ENCODE assay signal across 8 cellular contexts in the genomic region with DNA sequence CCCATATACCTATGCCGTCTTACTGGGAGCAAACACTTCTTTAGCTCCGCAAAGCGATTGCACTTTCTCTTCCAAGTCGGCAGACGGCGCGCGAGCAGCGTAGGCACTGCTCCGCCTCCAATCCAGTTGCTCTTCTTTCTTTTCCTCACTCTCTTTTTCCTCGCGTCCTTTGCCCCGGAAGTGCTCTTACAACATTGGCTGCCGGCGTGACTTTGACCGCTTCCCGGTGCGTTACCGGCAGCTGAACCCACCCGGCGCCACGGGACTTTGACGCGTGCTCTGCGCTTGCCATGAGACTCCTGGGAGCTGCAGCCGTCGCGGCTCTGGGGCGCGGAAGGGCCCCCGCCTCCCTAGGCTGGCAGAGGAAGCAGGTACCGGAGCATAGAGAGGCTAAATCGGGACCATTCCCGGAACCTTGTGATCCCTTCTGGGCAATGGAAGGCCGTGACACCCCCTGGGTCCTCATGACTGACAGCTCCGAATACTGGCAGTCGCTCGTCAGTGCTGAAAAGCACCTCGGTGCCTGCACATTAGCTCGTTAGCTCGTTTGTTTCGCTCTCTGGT. TPM values are rescaled to one million over a fixed set of nuclear protein-coding genes. Genes with fewer than 3 reads are reported as not detected.
DNase-seq lines count a peak whose midpoint lies in the region; ATAC-seq lines count a peak whose summit lies in the region.

Gene GFM1 (plus strand): TSS at position 183 of the 564 bp plus-strand sequence. CDS start 108 bp downstream, at position 291.

- peak; percentile 95 for DNase-seq in Caki2 (ENCODE audit: low read depth)
- peak; percentile 28 to 93 (median 84) for DNase-seq in HUDEP-2 (lab: John Stamatoyannopoulos, UW; ENCODE audit: unreplicated experiment in 76 of 76)
- DNase-seq in NT2/D1 (ENCODE audit: low read depth, low spot score), result peak; percentile 92
- peak; percentile 74 for DNase-seq in activated CD8-positive, alpha-beta memory T cell treated with anti-CD3 and anti-CD28 coated beads, Interleukin-2, amount 50 U/mL, for 1 hour (ENCODE audit: extremely low read depth)
- peak; percentile 79 to 83 for DNase-seq in stimulated activated CD8-positive, alpha-beta memory T cell treated with anti-CD3 and anti-CD28 coated beads, Interleukin-15, amount 100 ng/mL, for 48 hours (ENCODE audit: low read depth in 2 of 2)

- in situ Hi-C loops in Caki2 (cut with HindIII; ENCODE audit: low pct_unique_long_range_greater_than_20kb, low sequenced_read_pairs) (no loop called here), endometrial microvascular endothelial cells (cut with HindIII; ENCODE audit: inconsistent ontology term, low pct_unique_long_range_greater_than_20kb, low sequenced_read_pairs) (no loop called here)

- peaks cover 30% of the 10 kb centered on the region for H3K36me3 ChIP-seq in NT2/D1 (ENCODE audit: insufficient read depth, insufficient read length, low read length)
- H3K36me3 ChIP-seq in mesodermal cell (ENCODE audit: control insufficient read depth, insufficient read depth, low read length), result peaks cover 28% of the 10 kb centered on the region

- H3K27me3 ChIP-seq in NT2/D1 (ENCODE audit: insufficient read depth, insufficient read length), result no peaks in the 10 kb centered on the region

- H3K9me3 ChIP-seq in NT2/D1 (ENCODE audit: insufficient read depth, low read length) (no peaks in the 10 kb centered on the region), mesodermal cell (ENCODE audit: control insufficient read depth, low read length) (no peaks in the 10 kb centered on the region)

- H3K9ac ChIP-seq in NT2/D1 (ENCODE audit: insufficient read length, low read depth), result peak within 1 kb of the TSS; percentile 78

- H3K27ac ChIP-seq in mesodermal cell (ENCODE audit: low read depth, low read length, severe bottlenecking), result peak within 1 kb of the TSS; percentile 83

- WGBS in mesodermal cell (ENCODE audit: insufficient coverage in 2 of 2), 2 experiments, result 0% methylated on average over 39 to 41 of the region's 42 CpGs

- H3K4me3 ChIP-seq in NT2/D1 (ENCODE audit: insufficient read length, low read depth) (peak within 1 kb of the TSS; percentile 80), mesodermal cell (ENCODE audit: extremely low read depth, insufficient read depth, low read length, poor library complexity, severe bottlenecking) (peak within 1 kb of the TSS; percentile 85)

- H3K4me1 ChIP-seq in NT2/D1 (ENCODE audit: insufficient read depth, insufficient read length) (no peaks in the 10 kb centered on the region), mesodermal cell (ENCODE audit: control insufficient read depth, insufficient read depth, low read length, poor library complexity, severe bottlenecking) (no peaks in the 10 kb centered on the region)

- ATAC-seq in GM21367 (IDR thresholded peaks at IDR 0.05; ENCODE audit: unreplicated experiment), result peak; percentile 99

RNA-seq across cellular contexts. Expression of gene GFM1, which starts in this region (rescaled TPM):
- total RNA-seq in Caki2 (2014; rRNA removed; shearing (Covaris generic); ENCODE audit: low replicate concordance), result 35.0 and 45.0 TPM in 2 replicates
- total RNA-seq in endometrial microvascular endothelial cells (ENCODE audit: inconsistent ontology term), result 53.3 TPM
- polyA plus RNA-seq in mesodermal cell (2013, experiment 1 of 2), result 30.8 TPM
- 25.2 TPM for polyA plus RNA-seq in mesodermal cell (2013, experiment 2 of 2)

Comparison
In these comparisons a context has a peak if more than half of its experiments do, and no peak if none do; other contexts are left out.
1. Peak in every context shown above with its lines: DNase-seq, ATAC-seq, H3K4me3 ChIP-seq and H3K27ac ChIP-seq.